ENCODE assay signal across 9 cellular contexts in genomic region chr1:212456166-212456528, GRCh38. TPM values are rescaled to one million over a fixed set of nuclear protein-coding genes. Genes with fewer than 3 reads are reported as not detected.
DNase-seq lines count a peak whose midpoint lies in the region; ATAC-seq and TF ChIP-seq lines count a peak whose summit lies in the region.
"Had no signal": no experiment of that assay in that cellular context is flagged by ENCODE, and none has a peak within 500 bp of the region (broad histone marks: within the 10 kb centered on the region; RNA-seq: fewer than 3 reads in every experiment).

No MANE protein-coding gene starts in this region.

- H3K4me3 Mint-ChIP-seq in brain: no peak overlapping the region
- H3K4me3 Mint-ChIP-seq: activated naive CD4-positive, alpha-beta T cell treated with anti-CD3 and anti-CD28 coated beads for 36 hours had no signal

- H3K27ac ChIP-seq in left lung (no peak overlapping the region), tibial artery (peak overlapping the region; percentile 69 to 77)

- H3K4me3 ChIP-seq in left lung (no peak overlapping the region), tibial artery (peak overlapping the region; percentile 14 to 26)

- H3K4me1 Mint-ChIP-seq in brain: peaks cover 35% of the 10 kb centered on the region

- peak; percentile 9 to 27 for ATAC-seq in activated naive CD4-positive, alpha-beta T cell treated with anti-CD3 and anti-CD28 coated beads, Interleukin-2, amount 50 U/mL, for 72 hours
- peak; percentile 4 for ATAC-seq in left lung

- TF ChIP-seq CTCF in brain (conservative IDR thresholded peaks at IDR 0.05) (peak; percentile 1 to 17), left lung (IDR thresholded peaks at IDR 0.05) (no peak), tibial artery (IDR thresholded peaks at IDR 0.05) (no peak)

- H3K4me1 ChIP-seq in left lung (peaks cover 3 to 8% of the 10 kb centered on the region in 2 donors), tibial artery (peaks cover 0 to 35% (median 21%) of the 10 kb centered on the region in 4 donors)

- intact Hi-C loops in left lung (cut with DNase I) (loop anchor here in 1 of 2 donors (10.0 kb wide), 1 partner anchor 391 kb away; no protein-coding TSS in a partner anchor), tibial artery (cut with DNase I; ENCODE audit: low total_unique reads) (loop anchor here (5.0 to 10.0 kb wide), 2 partner anchors 384 to 421 kb away; partner anchors contain the start of genes DTL and INTS7)

- H3K27me3 ChIP-seq in left lung (no peaks in the 10 kb centered on the region), tibial artery (no peaks in the 10 kb centered on the region)

- DNase-seq in activated naive CD4-positive, alpha-beta T cell treated with anti-CD3 and anti-CD28 coated beads, Interleukin-2, amount 50 U/mL, for 72 hours (ENCODE audit: low spot score in 2 of 2): no peak
- DNase-seq in activated naive CD4-positive, alpha-beta T cell (lab: John Stamatoyannopoulos, UW): no peak
- DNase-seq in left lung (no peak), tibial artery (no peak), COLO829 (ENCODE audit: low spot score) (no peak), NCI-H2171 treated with DMSO at 0.1 percent for 48 hours (lab: John Stamatoyannopoulos, UW) (no peak)
- DNase-seq in activated CD8-positive, alpha-beta memory T cell treated with anti-CD3 and anti-CD28 coated beads, Interleukin-2, amount 50 U/mL, for 4 hours: no peak

- no peaks in the 10 kb centered on the region for H3K9me3 Mint-ChIP-seq in activated naive CD4-positive, alpha-beta T cell treated with anti-CD3 and anti-CD28 coated beads, Interleukin-2, amount 50 U/mL, for 72 hours
- peaks cover 0 to 8% (median 0%) of the 10 kb centered on the region in 5 experiments for H3K9me3 Mint-ChIP-seq in brain
- H3K9me3 Mint-ChIP-seq: activated naive CD4-positive, alpha-beta T cell treated with anti-CD3 and anti-CD28 coated beads for 36 hours had no signal

- H3K9me3 ChIP-seq in left lung: no peaks in the 10 kb centered on the region
- no peaks in the 10 kb centered on the region for H3K9me3 ChIP-seq in tibial artery

- H3K36me3 ChIP-seq in left lung (no peaks in the 10 kb centered on the region), tibial artery (no peaks in the 10 kb centered on the region)

- H3K27ac Mint-ChIP-seq in activated naive CD4-positive, alpha-beta T cell treated with anti-CD3 and anti-CD28 coated beads, Interleukin-2, amount 50 U/mL, for 72 hours: no peak overlapping the region
- H3K27ac Mint-ChIP-seq in brain: peak overlapping the region in 4 of 5 experiments; percentile 33 to 66 (median 60)
- H3K27ac Mint-ChIP-seq: activated naive CD4-positive, alpha-beta T cell treated with anti-CD3 and anti-CD28 coated beads for 36 hours had no signal

- no peaks in the 10 kb centered on the region for H3K36me3 Mint-ChIP-seq in activated naive CD4-positive, alpha-beta T cell treated with anti-CD3 and anti-CD28 coated beads, Interleukin-2, amount 50 U/mL, for 72 hours
- no peaks in the 10 kb centered on the region for H3K36me3 Mint-ChIP-seq in brain

- H3K27me3 Mint-ChIP-seq in brain: no peaks in the 10 kb centered on the region

RNA-seq across cellular contexts. Expression of gene NENF, which starts 23.4 kb away (rescaled TPM):
- 10 to 100 TPM; 34.9 to 35.7 TPM for total RNA-seq in activated naive CD4-positive, alpha-beta T cell treated with anti-CD3 and anti-CD28 coated beads, Interleukin-2, amount 50 U/mL, for 72 hours
- polyA plus RNA-seq in brain (ENCODE audit: insufficient read depth, low read depth, low replicate concordance): 146 TPM
- 10 to 100 TPM; 45.2 to 47.4 TPM for total RNA-seq in left lung

RNA-seq across cellular contexts. Expression of gene PACC1, which starts 41.5 kb away (rescaled TPM):
- 10 to 100 TPM; 10.1 to 16.9 TPM for total RNA-seq in activated naive CD4-positive, alpha-beta T cell treated with anti-CD3 and anti-CD28 coated beads, Interleukin-2, amount 50 U/mL, for 72 hours
- polyA plus RNA-seq in brain (ENCODE audit: insufficient read depth, low read depth, low replicate concordance): 38.4 TPM
- total RNA-seq in left lung: 10 to 100 TPM in 1 of 2 donors, 1 to 10 TPM in 1; 7.2 to 11.6 TPM

Comparison
In these comparisons a context has a peak if more than half of its experiments do, and no peak if none do; other contexts are left out.
1. H3K27ac Mint-ChIP-seq: peak in brain (4 of 5); none in activated naive CD4-positive, alpha-beta T cell treated with anti-CD3 and anti-CD28 coated beads, Interleukin-2, amount 50 U/mL, for 72 hours (0 of 2).
2. CTCF ChIP-seq: peak in brain (2 of 2); none in left lung (0 of 2) and tibial artery (0 of 2).
3. H3K27ac ChIP-seq: peak in tibial artery (2 of 2); none in left lung (0 of 2).
4. H3K4me3 ChIP-seq: peak in tibial artery (2 of 2); none in left lung (0 of 2).